19 cellular contexts compared by ENCODE assay signal in the genomic region with DNA sequence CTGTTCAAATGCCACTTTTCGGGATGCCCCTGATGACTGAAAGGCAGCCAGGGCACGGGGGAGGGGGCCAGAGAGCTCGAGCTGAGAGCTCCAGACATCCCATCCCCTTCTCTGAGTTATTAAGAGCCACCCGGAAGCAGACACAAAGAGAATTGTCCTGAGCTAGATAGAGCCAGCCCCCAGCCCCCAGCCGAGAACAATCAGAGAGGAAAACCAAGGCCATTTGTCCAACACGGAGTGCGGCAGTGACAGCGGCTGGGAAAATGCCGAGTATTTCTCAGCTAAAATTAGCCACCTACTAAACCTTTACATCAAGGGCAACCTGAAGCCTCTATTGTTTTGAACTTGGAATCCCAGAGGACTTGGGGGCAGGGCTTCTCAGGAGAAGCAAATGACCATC. TPM values are rescaled to one million over a fixed set of nuclear protein-coding genes. Genes with fewer than 3 reads are reported as not detected.
DNase-seq lines count a peak whose midpoint lies in the region; ATAC-seq and TF ChIP-seq lines count a peak whose summit lies in the region.
"Had no signal": no experiment of that assay in that cellular context is flagged by ENCODE, and none has a peak within 500 bp of the region (broad histone marks: within the 10 kb centered on the region; RNA-seq: fewer than 3 reads in every experiment).

No MANE protein-coding gene starts in this region.

- WGBS in adrenal gland, 4 donors, result 37 to 61% (median 43%) methylated on average over 8 to 9 of the region's 9 CpGs
- WGBS in esophagus muscularis mucosa, result 88% methylated on average over 6 of the region's 9 CpGs
- 69 to 80% (median 72%) methylated on average over 8 to 9 of the region's 9 CpGs for WGBS in spleen, 5 donors

- H3K4me3 ChIP-seq in adrenal gland (no peak overlapping the region), esophagus muscularis mucosa (no peak overlapping the region), spleen (no peak overlapping the region)
- H3K4me3 ChIP-seq: BLaER1 treated with 17β-estradiol and CSF1 and Interleukin-3, amounts not matched to agents 10 nM and 100 nM; lung; PC-9 had no signal

- H3K36me3 ChIP-seq in adrenal gland (replicated peaks in 1 of 2) (no peaks in the 10 kb centered on the region), esophagus muscularis mucosa (no peaks in the 10 kb centered on the region), spleen (no peaks in the 10 kb centered on the region)
- H3K36me3 ChIP-seq: BLaER1 treated with 17β-estradiol and CSF1 and Interleukin-3, amounts not matched to agents 10 nM and 100 nM had no signal

- H3K4me1 ChIP-seq in adrenal gland (replicated peaks in 1 of 2) (peaks cover under 1 to 9% of the 10 kb centered on the region in 2 donors), esophagus muscularis mucosa (peaks cover 20 to 68% (median 31%) of the 10 kb centered on the region in 4 donors), spleen (peaks cover 0 to 39% (median 15%) of the 10 kb centered on the region in 6 donors)
- H3K4me1 ChIP-seq: parathyroid adenoma had no signal

- peak; percentile 60 for DNase-seq in ELF-1 (ENCODE audit: low read depth, low spot score)
- DNase-seq in adrenal gland, result peak in 4 of 7 donors; percentile 54 to 81 (median 63)
- DNase-seq in left ventricle myocardium superior, result peak; percentile 59
- DNase-seq in pons (ENCODE audit: low spot score), result peak; percentile 91
- no peak for DNase-seq in SKM-1 (lab: John Stamatoyannopoulos, UW; ENCODE audit: unreplicated experiment)
- DNase-seq in esophagus muscularis mucosa (ENCODE audit: extremely low spot score), result no peak
- no peak for DNase-seq in spleen
- no peak for DNase-seq in activated CD8-positive, alpha-beta memory T cell treated with anti-CD3 and anti-CD28 coated beads, Interleukin-2, amount 50 U/mL, for 48 hours
- DNase-seq: activated CD4-positive, alpha-beta T cell treated with anti-CD3 and anti-CD28 coated beads for 4 hours; activated T-cell treated with anti-CD3 and anti-CD28 coated beads, Interleukin-2, amount 50 U/mL, for 72 hours; aorta; MM.1S; NCI-H226; PC-9; stimulated activated CD4-positive, alpha-beta T cell treated with anti-CD3 and anti-CD28 coated beads, Interleukin-2, amount 100 ng/mL, for 24 hours; T-helper 2 cell had no signal

- intact Hi-C loops in adrenal gland (cut with DNase I), result no loop called here
- intact Hi-C loops in left ventricle myocardium superior (cut with micrococcal nuclease), result no loop called here
- intact Hi-C loops in esophagus muscularis mucosa (cut with DNase I), result no loop called here
- intact Hi-C loops in spleen (cut with DNase I; ENCODE audit: low total_unique reads), result no loop called here

- H3K27me3 ChIP-seq in adrenal gland, result no peaks in the 10 kb centered on the region
- H3K27me3 ChIP-seq in esophagus muscularis mucosa, result no peaks in the 10 kb centered on the region
- H3K27me3 ChIP-seq in spleen (replicated peaks in 1 of 7), result peaks cover 0 to 10% (median 0%) of the 10 kb centered on the region in 7 donors

- TF ChIP-seq POLR2A in adrenal gland (IDR thresholded peaks at IDR 0.05), result no peak
- no peak for TF ChIP-seq POLR2A in esophagus muscularis mucosa (IDR thresholded peaks at IDR 0.05; ENCODE audit: low read depth)
- no peak for TF ChIP-seq POLR2A in spleen (IDR thresholded peaks at IDR 0.05)

- peak overlapping the region in 2 of 5 donors; percentile 6 to 20 for H3K27ac ChIP-seq in adrenal gland
- no peak overlapping the region for H3K27ac ChIP-seq in esophagus muscularis mucosa (replicated peaks in 1 of 4)
- H3K27ac ChIP-seq in spleen, result no peak overlapping the region
- H3K27ac ChIP-seq: BLaER1 treated with 17β-estradiol and CSF1 and Interleukin-3, amounts not matched to agents 10 nM and 100 nM; parathyroid adenoma; PC-9 had no signal

- no peak for TF ChIP-seq EP300 in esophagus muscularis mucosa (IDR thresholded peaks at IDR 0.05)

- peak; percentile 4 for ATAC-seq in left ventricle myocardium superior
- ATAC-seq: activated T-cell treated with anti-CD3 and anti-CD28 coated beads, Interleukin-2, amount 50 U/mL, for 72 hours had no signal

- TF ChIP-seq CTCF in adrenal gland (IDR thresholded peaks at IDR 0.05), result no peak
- no peak for TF ChIP-seq CTCF in esophagus muscularis mucosa (IDR thresholded peaks at IDR 0.05)
- TF ChIP-seq CTCF in spleen (IDR thresholded peaks at IDR 0.05 in 8 of 11, conservative IDR thresholded peaks at IDR 0.05 in 3 of 11), result no peak

- H3K9me3 ChIP-seq in adrenal gland (replicated peaks in 1 of 3) (no peaks in the 10 kb centered on the region), esophagus muscularis mucosa (no peaks in the 10 kb centered on the region), spleen (no peaks in the 10 kb centered on the region)
- H3K9me3 ChIP-seq: BLaER1 treated with 17β-estradiol and CSF1 and Interleukin-3, amounts not matched to agents 10 nM and 100 nM had no signal

RNA-seq across cellular contexts. Expression of a gene that starts 51.0 kb away (rescaled TPM):
- total RNA-seq in adrenal gland (10 to 100 TPM in 5 of 8 donors, 1 to 10 TPM in 3; 6.8 to 27.0 (median 10.9) TPM), left ventricle myocardium superior (12.8 TPM), esophagus muscularis mucosa (1 to 10 TPM; 2.1 to 3.7 (median 2.8) TPM), spleen (10 to 100 TPM in 5 of 7 donors, 1 to 10 TPM in 2; 6.8 to 21.1 (median 15.4) TPM)
- polyA plus RNA-seq in adrenal gland (1 to 10 TPM; 3.0 to 7.9 (median 7.3) TPM), spleen (1 to 10 TPM in 2 of 3 donors, under 1 TPM in 1; 0.74 to 3.2 (median 1.7) TPM)

RNA-seq across cellular contexts. Expression of a gene that starts 55.7 kb away (rescaled TPM):
- 10 to 100 TPM in 1 of 8 donors, 1 to 10 TPM in 7; 1.7 to 19.0 (median 4.0) TPM for total RNA-seq in adrenal gland
- 1 to 10 TPM; 2.2 to 4.0 (median 3.1) TPM for polyA plus RNA-seq in adrenal gland
- 2.0 TPM for total RNA-seq in left ventricle myocardium superior
- total RNA-seq in esophagus muscularis mucosa, result 1 to 10 TPM; 4.0 to 6.9 (median 5.0) TPM
- total RNA-seq in spleen, result 10 to 100 TPM in 3 of 7 donors, 1 to 10 TPM in 4; 7.5 to 15.6 (median 9.3) TPM
- polyA plus RNA-seq in spleen, result 1 to 10 TPM; 3.3 to 7.7 (median 4.8) TPM

Comparison
In these comparisons a context has a peak if more than half of its experiments do, and no peak if none do; other contexts are left out.
1. DNase-seq: peak in ELF-1 (single experiment), adrenal gland (4 of 7), left ventricle myocardium superior (single experiment) and pons (single experiment); none in SKM-1 (single experiment), esophagus muscularis mucosa (single experiment), spleen (single experiment) and activated CD8-positive, alpha-beta memory T cell treated with anti-CD3 and anti-CD28 coated beads, Interleukin-2, amount 50 U/mL, for 48 hours (single experiment).